15 cellular contexts compared by ENCODE assay signal in the genomic region with DNA sequence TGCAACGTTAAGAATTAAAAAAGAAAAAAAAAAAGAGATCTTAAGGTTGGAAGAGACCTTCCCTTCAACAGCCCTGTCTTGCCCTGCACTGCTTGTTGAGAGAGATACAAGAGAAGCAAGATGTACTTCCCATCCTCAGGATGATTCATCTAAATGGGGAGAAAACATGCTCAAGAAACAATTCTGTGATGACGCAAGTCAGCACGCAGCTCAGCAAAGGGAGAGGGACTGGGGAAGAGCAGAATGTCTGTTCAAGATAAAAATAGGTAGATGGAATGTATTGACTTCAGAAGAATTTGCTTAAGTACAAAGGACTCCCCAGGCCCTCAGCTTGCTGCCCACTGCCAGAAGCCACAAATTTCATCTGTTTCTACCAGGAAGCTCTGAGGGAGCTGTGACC.
A peak's percentile ranks its signal among the peaks of the same experiment; 100 is the strongest.
DNase-seq lines count a peak whose midpoint lies in the region; ATAC-seq and TF ChIP-seq lines count a peak whose summit lies in the region.
"Had no signal": no experiment of that assay in that cellular context is flagged by ENCODE, and none has a peak within 500 bp of the region (broad histone marks: within the 10 kb centered on the region; RNA-seq: fewer than 3 reads in every experiment).

No MANE protein-coding gene starts in this region.

- no peaks in the 10 kb centered on the region for H3K36me3 ChIP-seq in BLaER1 treated with 17β-estradiol and CSF1 and Interleukin-3, amounts not matched to agents 10 nM and 100 nM
- H3K36me3 ChIP-seq in neural progenitor cell, result no peaks in the 10 kb centered on the region
- H3K36me3 ChIP-seq in CD8-positive, alpha-beta memory T cell (ENCODE audit: insufficient read depth, low read length), result no peaks in the 10 kb centered on the region
- H3K36me3 ChIP-seq: right atrium auricular region, thyroid gland had no signal

- H3K36me3 Mint-ChIP-seq in neural progenitor cell, result no peaks in the 10 kb centered on the region
- no peaks in the 10 kb centered on the region for H3K36me3 Mint-ChIP-seq in CD8-positive, alpha-beta memory T cell
- no peaks in the 10 kb centered on the region for H3K36me3 Mint-ChIP-seq in activated naive CD8-positive, alpha-beta T cell treated with anti-CD3 and anti-CD28 coated beads, Interleukin-2, amount 50 U/mL, for 24 hours (ENCODE audit: low read depth)

- peaks cover 0 to 23% (median 13%) of the 10 kb centered on the region in 10 experiments; a peak in 16 of 20 replicates for H3K4me1 ChIP-seq in BLaER1 treated with 17β-estradiol and CSF1 and Interleukin-3, amounts not matched to agents 10 nM and 100 nM
- no peaks in the 10 kb centered on the region for H3K4me1 ChIP-seq in neural progenitor cell
- no peaks in the 10 kb centered on the region for H3K4me1 ChIP-seq in CD8-positive, alpha-beta memory T cell (ENCODE audit: insufficient read depth, low read length)
- H3K4me1 ChIP-seq: right atrium auricular region, thyroid gland had no signal

- H3K9me3 ChIP-seq in BLaER1 treated with 17β-estradiol and CSF1 and Interleukin-3, amounts not matched to agents 10 nM and 100 nM (replicated peaks in 1 of 11), result peaks cover 0 to 9% (median 5%) of the 10 kb centered on the region in 11 experiments; a peak in 13 of 22 replicates
- no peaks in the 10 kb centered on the region for H3K9me3 ChIP-seq in neural progenitor cell (ENCODE audit: low read depth)
- no peaks in the 10 kb centered on the region for H3K9me3 ChIP-seq in CD8-positive, alpha-beta memory T cell (ENCODE audit: low read length)
- H3K9me3 ChIP-seq: thyroid gland had no signal

- H3K79me2 ChIP-seq in neural progenitor cell (ENCODE audit: low read depth), result no peaks in the 10 kb centered on the region

- H3K27ac ChIP-seq in BLaER1 treated with 17β-estradiol and CSF1 and Interleukin-3, amounts not matched to agents 10 nM and 100 nM, result peak overlapping the region in 3 of 11 experiments; percentile 39 to 61 (median 40); a peak in 6 of 22 replicates
- H3K27ac ChIP-seq in neural progenitor cell, result no peak overlapping the region
- no peak overlapping the region for H3K27ac ChIP-seq in CD8-positive, alpha-beta memory T cell (ENCODE audit: low read depth, low read length)
- H3K27ac ChIP-seq: right atrium auricular region, thyroid gland had no signal

- peak overlapping the region in 6 of 11 experiments; percentile 21 to 76 (median 62); a peak in 12 of 22 replicates for H3K4me2 ChIP-seq in BLaER1 treated with 17β-estradiol and CSF1 and Interleukin-3, amounts not matched to agents 10 nM and 100 nM
- H3K4me2 ChIP-seq in neural progenitor cell, result no peak overlapping the region

- no peaks in the 10 kb centered on the region for H3K9me3 Mint-ChIP-seq in neural progenitor cell
- no peaks in the 10 kb centered on the region for H3K9me3 Mint-ChIP-seq in CD8-positive, alpha-beta memory T cell
- H3K9me3 Mint-ChIP-seq in activated naive CD8-positive, alpha-beta T cell treated with anti-CD3 and anti-CD28 coated beads, Interleukin-2, amount 50 U/mL, for 24 hours, result no peaks in the 10 kb centered on the region

- no peak overlapping the region for H2AFZ ChIP-seq in neural progenitor cell (replicated peaks)

- TF ChIP-seq CTCF in choroid plexus epithelial cell (conservative IDR thresholded peaks at IDR 0.05; ENCODE audit: low read depth, low read length) (no peak), neural progenitor cell (IDR thresholded peaks at IDR 0.05) (no peak)

- POLR2A ChIA-PET in CD8-positive, alpha-beta memory T cell (lab: Charles Lee), result no interaction called here

- peak; percentile 93 for DNase-seq in NCI-H226
- DNase-seq in choroid plexus epithelial cell (ENCODE audit: low read depth), result peak; percentile 98
- no peak for DNase-seq in neural progenitor cell (ENCODE audit: low spot score)
- no peak for DNase-seq in NCI-H2171 treated with DMSO at 0.1 percent for 48 hours (lab: John Stamatoyannopoulos, UW)
- DNase-seq in CD8-positive, alpha-beta memory T cell, result no peak
- no peak for DNase-seq in activated naive CD8-positive, alpha-beta T cell treated with anti-CD3 and anti-CD28 coated beads, Interleukin-2, amount 50 U/mL, for 24 hours
- DNase-seq: activated naive CD4-positive, alpha-beta T cell treated with Interleukin-2 at 50 U/mL for 16 hours; dermis blood vessel endothelial cell; hippocampal formation; NCI-H1092 treated with DMSO at 0.1 percent for 48 hours; NCI-H69; thyroid gland had no signal

- H3K27me3 Mint-ChIP-seq in neural progenitor cell (ENCODE audit: insufficient read depth, low read depth), result no peaks in the 10 kb centered on the region
- peaks cover 0 to 6% of the 10 kb centered on the region in 2 donors for H3K27me3 Mint-ChIP-seq in CD8-positive, alpha-beta memory T cell
- peaks cover 4% of the 10 kb centered on the region for H3K27me3 Mint-ChIP-seq in activated naive CD8-positive, alpha-beta T cell treated with anti-CD3 and anti-CD28 coated beads, Interleukin-2, amount 50 U/mL, for 24 hours

- H3K9ac ChIP-seq in BLaER1 treated with 17β-estradiol and CSF1 and Interleukin-3, amounts not matched to agents 10 nM and 100 nM, result peak overlapping the region in 1 of 11 experiments; percentile 27; a peak in 1 of 22 replicates
- no peak overlapping the region for H3K9ac ChIP-seq in neural progenitor cell

- no peak overlapping the region for H3K4me3 ChIP-seq in BLaER1 treated with 17β-estradiol and CSF1 and Interleukin-3, amounts not matched to agents 10 nM and 100 nM
- H3K4me3 ChIP-seq in choroid plexus epithelial cell (ENCODE audit: low read depth, low read length) (no peak overlapping the region), neural progenitor cell (no peak overlapping the region)
- H3K4me3 ChIP-seq in CD8-positive, alpha-beta memory T cell (ENCODE audit: low read length), result no peak overlapping the region
- H3K4me3 ChIP-seq: right atrium auricular region, thyroid gland had no signal

- no peaks in the 10 kb centered on the region for H3K27me3 ChIP-seq in BLaER1 treated with 17β-estradiol and CSF1 and Interleukin-3, amounts not matched to agents 10 nM and 100 nM
- no peaks in the 10 kb centered on the region for H3K27me3 ChIP-seq in neural progenitor cell
- H3K27me3 ChIP-seq in CD8-positive, alpha-beta memory T cell (ENCODE audit: insufficient read depth, low read length, poor library complexity, severe bottlenecking), result peaks cover 5% of the 10 kb centered on the region
- H3K27me3 ChIP-seq: right atrium auricular region, thyroid gland had no signal

- no peaks in the 10 kb centered on the region for H3K4me1 Mint-ChIP-seq in neural progenitor cell
- no peaks in the 10 kb centered on the region for H3K4me1 Mint-ChIP-seq in CD8-positive, alpha-beta memory T cell
- H3K4me1 Mint-ChIP-seq in activated naive CD8-positive, alpha-beta T cell treated with anti-CD3 and anti-CD28 coated beads, Interleukin-2, amount 50 U/mL, for 24 hours, result no peaks in the 10 kb centered on the region

- CTCF ChIA-PET in CD8-positive, alpha-beta memory T cell (lab: Charles Lee), result no interaction called here

- no peak for ATAC-seq in HG02840 (IDR thresholded peaks at IDR 0.05; ENCODE audit: low FRiP score, unreplicated experiment)
- ATAC-seq in activated naive CD8-positive, alpha-beta T cell treated with anti-CD3 and anti-CD28 coated beads, Interleukin-2, amount 50 U/mL, for 24 hours, result no peak

- H4K20me1 ChIP-seq in BLaER1 treated with 17β-estradiol and CSF1 and Interleukin-3, amounts not matched to agents 10 nM and 100 nM, result no peaks in the 10 kb centered on the region
- no peaks in the 10 kb centered on the region for H4K20me1 ChIP-seq in neural progenitor cell (ENCODE audit: low read depth)

- peak overlapping the region; percentile 10 for H3K27ac Mint-ChIP-seq in neural progenitor cell
- peak overlapping the region in 1 of 8 donors; percentile 27 for H3K27ac Mint-ChIP-seq in CD8-positive, alpha-beta memory T cell
- H3K27ac Mint-ChIP-seq in activated naive CD8-positive, alpha-beta T cell treated with anti-CD3 and anti-CD28 coated beads, Interleukin-2, amount 50 U/mL, for 24 hours, result no peak overlapping the region

- no peak overlapping the region for H3K4me3 Mint-ChIP-seq in neural progenitor cell
- H3K4me3 Mint-ChIP-seq in CD8-positive, alpha-beta memory T cell, result no peak overlapping the region
- H3K4me3 Mint-ChIP-seq in activated naive CD8-positive, alpha-beta T cell treated with anti-CD3 and anti-CD28 coated beads, Interleukin-2, amount 50 U/mL, for 24 hours, result no peak overlapping the region

- no peaks in the 10 kb centered on the region for H3F3A ChIP-seq in neural progenitor cell (ENCODE audit: low read depth)

Comparison
In these comparisons a context has a peak if more than half of its experiments do, and no peak if none do; other contexts are left out.
1. DNase-seq: peak in NCI-H226 (single experiment) and choroid plexus epithelial cell (single experiment); none in neural progenitor cell (single experiment), NCI-H2171 treated with DMSO at 0.1 percent for 48 hours (single experiment), CD8-positive, alpha-beta memory T cell (0 of 5) and activated naive CD8-positive, alpha-beta T cell treated with anti-CD3 and anti-CD28 coated beads, Interleukin-2, amount 50 U/mL, for 24 hours (single experiment).